In genomic region chr19:3285647-3286176, GRCh38 we compare ENCODE assay signal across 1 cellular context.
A peak's percentile ranks its signal among the peaks of the same experiment; 100 is the strongest.
TF ChIP-seq lines count a peak whose summit lies in the region.

No MANE protein-coding gene starts in this region.

TF ChIP-seq in K562, 482 proteins besides CTCF, POLR2A, EP300 and RAD21 (continued from another document and continues in another):
- TF ChIP-seq MXD1 (CRISPR knock-in tag; IDR thresholded peaks at IDR 0.05; ENCODE audit: borderline replicate concordance, poor library complexity, severe bottlenecking) = peak; percentile 46
- TF ChIP-seq BCOR (IDR thresholded peaks at IDR 0.05) = no peak
- TF ChIP-seq MCM3 (IDR thresholded peaks at IDR 0.05) = no peak
- no peak for TF ChIP-seq ZMIZ1 (IDR thresholded peaks at IDR 0.05; ENCODE audit: low read depth in 2 of 2, low read length in 2 of 2)
- TF ChIP-seq CCNT2 (IDR thresholded peaks at IDR 0.05; ENCODE audit: borderline replicate concordance, extremely low read depth, insufficient read length, low read depth, low read length) = peak; percentile 52
- TF ChIP-seq ARID3A (IDR thresholded peaks at IDR 0.05; ENCODE audit: borderline replicate concordance, low read depth, low read length) = no peak
- no peak for TF ChIP-seq ATF7 (IDR thresholded peaks at IDR 0.05)
- no peak for TF ChIP-seq BRF1 (IDR thresholded peaks at IDR 0.05; ENCODE audit: borderline replicate concordance, extremely low read depth, insufficient read length)
- TF ChIP-seq CBFA2T2 (conservative IDR thresholded peaks at IDR 0.05) = no peak
- TF ChIP-seq TBL1XR1 (IDR thresholded peaks at IDR 0.05; ENCODE audit: low read length in 2 of 2) = no peak
- TF ChIP-seq GATAD2B (IDR thresholded peaks at IDR 0.05; ENCODE audit: borderline replicate concordance) = no peak
- peak; percentile 46 for TF ChIP-seq FIP1L1 (IDR thresholded peaks at IDR 0.05; ENCODE audit: low read depth, low read length, poor library complexity, severe bottlenecking)
- TF ChIP-seq MYC (IDR thresholded peaks at IDR 0.05; ENCODE audit: low read depth, low read length) = peak; percentile 41; the same call in 1 of the 2 replicates
- TF ChIP-seq MYC (CRISPR knock-in tag; IDR thresholded peaks at IDR 0.05; ENCODE audit: borderline replicate concordance, low read depth) = no peak
- TF ChIP-seq FUS (optimal IDR thresholded peaks at IDR 0.05; ENCODE audit: low read depth, low read length) = no peak
- TF ChIP-seq NBN (IDR thresholded peaks at IDR 0.05; ENCODE audit: low read depth) = no peak
- no peak for TF ChIP-seq THAP12 (CRISPR knock-in tag; IDR thresholded peaks at IDR 0.05)
- no peak for TF ChIP-seq FOXJ3 (CRISPR knock-in tag; IDR thresholded peaks at IDR 0.05)
- TF ChIP-seq E2F3 (CRISPR knock-in tag; IDR thresholded peaks at IDR 0.05) = no peak
- no peak for TF ChIP-seq GABPA (tag; conservative IDR thresholded peaks at IDR 0.05; ENCODE audit: low read depth)
- no peak for TF ChIP-seq PHB (CRISPR knock-in tag; IDR thresholded peaks at IDR 0.05)
- TF ChIP-seq CREB5 (CRISPR knock-in tag; IDR thresholded peaks at IDR 0.05) = no peak
- TF ChIP-seq MNT (conservative IDR thresholded peaks at IDR 0.05) = peak; percentile 91 to 94
- peak in 1 of 2 experiments; percentile 94; a peak in 2 of 4 replicates for TF ChIP-seq HDAC1 (IDR thresholded peaks at IDR 0.05)
- no peak for TF ChIP-seq TCFL5 (CRISPR knock-in tag; conservative IDR thresholded peaks at IDR 0.05)
- TF ChIP-seq YY1 (IDR thresholded peaks at IDR 0.05; ENCODE audit: borderline replicate concordance in 1 of 3, control insufficient read depth in 1 of 3, extremely low read depth in 1 of 3, insufficient read depth in 3 of 3, insufficient read length in 1 of 3, insufficient replicate concordance in 2 of 3, low read depth in 1 of 3, low read length in 2 of 3) = peak in 1 of 3 experiments; percentile 33
- no peak for TF ChIP-seq KLF10 (CRISPR knock-in tag; IDR thresholded peaks at IDR 0.05)
- TF ChIP-seq MCM7 (IDR thresholded peaks at IDR 0.05) = no peak
- TF ChIP-seq CUX1 (CRISPR knock-in tag; IDR thresholded peaks at IDR 0.05) = no peak
- TF ChIP-seq ZNF311 (CRISPR knock-in tag; IDR thresholded peaks at IDR 0.05) = no peak
- TF ChIP-seq ZNF699 (CRISPR knock-in tag; IDR thresholded peaks at IDR 0.05; ENCODE audit: insufficient replicate concordance) = no peak
- TF ChIP-seq PRPF4 (IDR thresholded peaks at IDR 0.05; ENCODE audit: insufficient read depth, low read depth, low read length, poor library complexity, severe bottlenecking) = no peak
- 0 out of 2 replicates have a peak, but pooled peaks have one; percentile 26 for TF ChIP-seq LCOR (CRISPR knock-in tag; IDR thresholded peaks at IDR 0.05)
- TF ChIP-seq STAG1 (CRISPR knock-in tag; IDR thresholded peaks at IDR 0.05; ENCODE audit: borderline replicate concordance) = no peak
- TF ChIP-seq EZH2 (IDR thresholded peaks at IDR 0.05; ENCODE audit: borderline replicate concordance, low read depth, low read length) = no peak
- peak; percentile 78; the same call in 1 of the 2 replicates for TF ChIP-seq NKRF (IDR thresholded peaks at IDR 0.05; ENCODE audit: borderline replicate concordance)
- TF ChIP-seq MEF2A (IDR thresholded peaks at IDR 0.05; ENCODE audit: control insufficient read depth, low read depth, low read length) = no peak
- no peak for TF ChIP-seq KDM1A (IDR thresholded peaks at IDR 0.05)
- TF ChIP-seq CREB1 (IDR thresholded peaks at IDR 0.05) = no peak
- TF ChIP-seq CREB1 (CRISPR knock-in tag; IDR thresholded peaks at IDR 0.05) = no peak
- no peak for TF ChIP-seq SMC3 (conservative IDR thresholded peaks at IDR 0.05; ENCODE audit: insufficient read depth, low read depth, low read length)
- no peak for TF ChIP-seq COPS2 (conservative IDR thresholded peaks at IDR 0.05)
- no peak for TF ChIP-seq BRD4 (IDR thresholded peaks at IDR 0.05)
- TF ChIP-seq EGR1 (conservative IDR thresholded peaks at IDR 0.05) = peak; percentile 64
- TF ChIP-seq ZNF134 (CRISPR knock-in tag; conservative IDR thresholded peaks at IDR 0.05) = no peak
- TF ChIP-seq GTF2F1 (IDR thresholded peaks at IDR 0.05; ENCODE audit: low read depth, low read length) = no peak
